In the genomic region with DNA sequence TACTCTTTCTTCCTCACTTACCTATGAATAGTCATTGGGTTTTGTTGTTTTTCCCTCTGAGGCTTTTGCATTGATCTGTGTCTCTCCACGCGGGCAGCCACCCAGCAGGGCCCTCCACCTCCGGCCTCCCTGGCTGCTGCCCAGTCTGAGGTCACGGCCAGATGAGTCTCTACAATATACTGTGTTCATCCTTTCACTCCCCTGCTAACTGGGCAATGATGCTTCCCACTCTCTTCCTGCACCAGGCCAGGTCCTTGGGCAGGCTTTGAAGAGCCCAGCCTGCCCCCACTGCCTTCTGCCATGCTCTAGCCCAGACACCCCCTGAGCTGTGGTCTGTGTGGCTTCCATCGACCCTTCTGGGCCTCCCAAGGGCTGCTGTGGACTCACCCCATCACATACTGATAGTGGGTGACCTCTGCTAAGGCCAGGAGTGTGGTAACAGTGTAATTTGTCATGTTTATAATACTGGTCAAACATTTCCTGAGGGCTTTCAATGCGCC, we compare ENCODE assay signal across 12 cellular contexts. TPM values are rescaled to one million over a fixed set of nuclear protein-coding genes. Genes with fewer than 3 reads are reported as not detected.
DNase-seq lines count a peak whose midpoint lies in the region; ATAC-seq and TF ChIP-seq lines count a peak whose summit lies in the region.
"Had no signal": no experiment of that assay in that cellular context is flagged by ENCODE, and none has a peak within 500 bp of the region (broad histone marks: within the 10 kb centered on the region; RNA-seq: fewer than 3 reads in every experiment).

No MANE protein-coding gene starts in this region.

- H3K36me3 ChIP-seq in right lobe of liver, result no peaks in the 10 kb centered on the region
- H3K36me3 ChIP-seq in urinary bladder (ENCODE audit: insufficient read depth), result no peaks in the 10 kb centered on the region

- peaks cover 46% of the 10 kb centered on the region for H3K4me1 Mint-ChIP-seq in stimulated activated naive CD8-positive, alpha-beta T cell treated with anti-CD3 and anti-CD28 coated beads, Interleukin-15, amount 100 ng/mL, for 72 hours
- H3K4me1 Mint-ChIP-seq in brain, result peaks cover 93% of the 10 kb centered on the region
- peaks cover 24% of the 10 kb centered on the region for H3K4me1 Mint-ChIP-seq in activated T-cell treated with anti-CD3 and anti-CD28 coated beads, Interleukin-2, amount 50 U/mL, for 4 hours (ENCODE audit: low read depth)

- no peak for TF ChIP-seq POLR2A in right lobe of liver (IDR thresholded peaks at IDR 0.05)

- H3K36me3 Mint-ChIP-seq in brain, result no peaks in the 10 kb centered on the region
- H3K36me3 Mint-ChIP-seq in activated T-cell treated with anti-CD3 and anti-CD28 coated beads, Interleukin-2, amount 50 U/mL, for 4 hours (ENCODE audit: insufficient read depth), result peaks cover 7% of the 10 kb centered on the region

- peak; percentile 27 for ATAC-seq in stimulated activated naive CD8-positive, alpha-beta T cell treated with anti-CD3 and anti-CD28 coated beads, Interleukin-15, amount 100 ng/mL, for 72 hours
- ATAC-seq in stimulated activated naive CD8-positive, alpha-beta T cell treated with anti-CD3 and anti-CD28 coated beads, Interleukin-15, Interleukin-2, amounts not matched to agents 100 U/mL and 50 U/mL, for 24 hours, result no peak
- peak; percentile 63 to 67 (median 66) for ATAC-seq in right lobe of liver
- ATAC-seq in activated CD4-positive, CD25-positive, alpha-beta regulatory T cell treated with anti-CD3 and anti-CD28 coated beads, Interleukin-2, amount 50 U/mL, for 24 hours, result no peak
- ATAC-seq in activated T-cell treated with anti-CD3 and anti-CD28 coated beads, Interleukin-2, amount 50 U/mL, for 4 hours, result no peak
- ATAC-seq in HG02938 (IDR thresholded peaks at IDR 0.05; ENCODE audit: unreplicated experiment), result no peak

- no peak for DNase-seq in stimulated activated naive CD8-positive, alpha-beta T cell treated with anti-CD3 and anti-CD28 coated beads, Interleukin-15, amount 100 ng/mL, for 72 hours
- DNase-seq in stimulated activated naive CD8-positive, alpha-beta T cell treated with anti-CD3 and anti-CD28 coated beads, Interleukin-15, Interleukin-2, amounts not matched to agents 100 U/mL and 50 U/mL, for 24 hours, result no peak
- DNase-seq in right lobe of liver, result peak; percentile 83 to 88 (median 85)
- DNase-seq in activated T-cell treated with anti-CD3 and anti-CD28 coated beads, Interleukin-2, amount 50 U/mL, for 4 hours, result no peak
- DNase-seq: activated CD4-positive, CD25-positive, alpha-beta regulatory T cell; caudate nucleus; left cardiac atrium had no signal

- intact Hi-C loops in right lobe of liver (cut with DNase I), result no loop called here

- H3K4me1 ChIP-seq in right lobe of liver, result peaks cover 0 to 100% (median 43%) of the 10 kb centered on the region in 4 donors
- H3K4me1 ChIP-seq in urinary bladder (ENCODE audit: insufficient read depth), result peaks cover 6% of the 10 kb centered on the region

- H3K9me3 Mint-ChIP-seq in stimulated activated naive CD8-positive, alpha-beta T cell treated with anti-CD3 and anti-CD28 coated beads, Interleukin-15, amount 100 ng/mL, for 72 hours, result no peaks in the 10 kb centered on the region
- H3K9me3 Mint-ChIP-seq in brain, result no peaks in the 10 kb centered on the region
- H3K9me3 Mint-ChIP-seq in activated T-cell treated with anti-CD3 and anti-CD28 coated beads, Interleukin-2, amount 50 U/mL, for 4 hours, result no peaks in the 10 kb centered on the region

- H3K27me3 Mint-ChIP-seq in stimulated activated naive CD8-positive, alpha-beta T cell treated with anti-CD3 and anti-CD28 coated beads, Interleukin-15, amount 100 ng/mL, for 72 hours, result no peaks in the 10 kb centered on the region
- H3K27me3 Mint-ChIP-seq in brain, result peaks cover 5% of the 10 kb centered on the region
- no peaks in the 10 kb centered on the region for H3K27me3 Mint-ChIP-seq in activated T-cell treated with anti-CD3 and anti-CD28 coated beads, Interleukin-2, amount 50 U/mL, for 4 hours (ENCODE audit: low read depth)

- H3K4me3 ChIP-seq in right lobe of liver (peak overlapping the region in 1 of 3 donors; percentile 20), urinary bladder (ENCODE audit: low read depth, low read length) (no peak overlapping the region)

- WGBS in right lobe of liver (ENCODE audit: insufficient coverage, low coverage, low lambda C conversion rate, missing lambda C conversion rate), result 32% methylated on average over 6 of the region's 6 CpGs
- 43% methylated on average over 6 of the region's 6 CpGs for WGBS in urinary bladder

- H3K27ac Mint-ChIP-seq in stimulated activated naive CD8-positive, alpha-beta T cell treated with anti-CD3 and anti-CD28 coated beads, Interleukin-15, amount 100 ng/mL, for 72 hours, result peak overlapping the region in 1 of 2 donors; percentile 62
- peak overlapping the region in 4 of 5 experiments; percentile 89 to 94 (median 92) for H3K27ac Mint-ChIP-seq in brain

- no peak overlapping the region for H3K4me3 Mint-ChIP-seq in stimulated activated naive CD8-positive, alpha-beta T cell treated with anti-CD3 and anti-CD28 coated beads, Interleukin-15, amount 100 ng/mL, for 72 hours
- H3K4me3 Mint-ChIP-seq in brain, result peak overlapping the region in 4 of 5 experiments; percentile 1 to 70 (median 30)
- H3K4me3 Mint-ChIP-seq in activated T-cell treated with anti-CD3 and anti-CD28 coated beads, Interleukin-2, amount 50 U/mL, for 4 hours, result no peak overlapping the region

- peak overlapping the region; percentile 29 to 87 (median 79) for H3K27ac ChIP-seq in right lobe of liver
- H3K27ac ChIP-seq in urinary bladder (ENCODE audit: low read depth), result peak overlapping the region; percentile 14

- H3K9me3 ChIP-seq in right lobe of liver, result no peaks in the 10 kb centered on the region

- TF ChIP-seq CTCF in brain (conservative IDR thresholded peaks at IDR 0.05) (no peak), right lobe of liver (IDR thresholded peaks at IDR 0.05) (no peak)

- H3K27me3 ChIP-seq in right lobe of liver, result no peaks in the 10 kb centered on the region

RNA-seq across cellular contexts. Expression of a gene that starts 18.0 kb away (rescaled TPM):
- polyA plus RNA-seq in brain (ENCODE audit: insufficient read depth, low read depth, low replicate concordance), result 12.3 TPM
- 100 to 1,000 TPM in 1 of 6 experiments, 10 to 100 TPM in 5; 26.2 to 109 (median 51.9) TPM for total RNA-seq in right lobe of liver
- total RNA-seq in urinary bladder, result 42.5 TPM
- 29.0 TPM for polyA plus RNA-seq in urinary bladder
- total RNA-seq in activated T-cell treated with anti-CD3 and anti-CD28 coated beads, Interleukin-2, amount 50 U/mL, for 4 hours, result 10 to 100 TPM; 29.6 to 35.3 (median 33.1) TPM

RNA-seq across cellular contexts. Expression of a gene that starts 57.2 kb away (rescaled TPM):
- 4.5 TPM for polyA plus RNA-seq in brain (ENCODE audit: insufficient read depth, low read depth, low replicate concordance)
- total RNA-seq in right lobe of liver, result under 1 TPM; 0.12 to 0.65 (median 0.25) TPM
- 10.8 TPM for total RNA-seq in urinary bladder
- polyA plus RNA-seq in urinary bladder, result 2.2 TPM
- total RNA-seq in activated T-cell treated with anti-CD3 and anti-CD28 coated beads, Interleukin-2, amount 50 U/mL, for 4 hours, result not detected
- total RNA-seq: Daoy had no signal

Comparison
In these comparisons a context has a peak if more than half of its experiments do, and no peak if none do; other contexts are left out.
1. ATAC-seq: peak in stimulated activated naive CD8-positive, alpha-beta T cell treated with anti-CD3 and anti-CD28 coated beads, Interleukin-15, amount 100 ng/mL, for 72 hours (single experiment) and right lobe of liver (4 of 4); none in stimulated activated naive CD8-positive, alpha-beta T cell treated with anti-CD3 and anti-CD28 coated beads, Interleukin-15, Interleukin-2, amounts not matched to agents 100 U/mL and 50 U/mL, for 24 hours (single experiment), activated CD4-positive, CD25-positive, alpha-beta regulatory T cell treated with anti-CD3 and anti-CD28 coated beads, Interleukin-2, amount 50 U/mL, for 24 hours (0 of 2), activated T-cell treated with anti-CD3 and anti-CD28 coated beads, Interleukin-2, amount 50 U/mL, for 4 hours (0 of 2) and HG02938 (single experiment).
2. DNase-seq: peak in right lobe of liver (3 of 3); none in stimulated activated naive CD8-positive, alpha-beta T cell treated with anti-CD3 and anti-CD28 coated beads, Interleukin-15, amount 100 ng/mL, for 72 hours (0 of 2), stimulated activated naive CD8-positive, alpha-beta T cell treated with anti-CD3 and anti-CD28 coated beads, Interleukin-15, Interleukin-2, amounts not matched to agents 100 U/mL and 50 U/mL, for 24 hours (single experiment) and activated T-cell treated with anti-CD3 and anti-CD28 coated beads, Interleukin-2, amount 50 U/mL, for 4 hours (single experiment).
3. H3K4me3 Mint-ChIP-seq: peak in brain (4 of 5); none in stimulated activated naive CD8-positive, alpha-beta T cell treated with anti-CD3 and anti-CD28 coated beads, Interleukin-15, amount 100 ng/mL, for 72 hours (0 of 2) and activated T-cell treated with anti-CD3 and anti-CD28 coated beads, Interleukin-2, amount 50 U/mL, for 4 hours (single experiment).